ENCODE assay signal across 30 cellular contexts in the genomic region with DNA sequence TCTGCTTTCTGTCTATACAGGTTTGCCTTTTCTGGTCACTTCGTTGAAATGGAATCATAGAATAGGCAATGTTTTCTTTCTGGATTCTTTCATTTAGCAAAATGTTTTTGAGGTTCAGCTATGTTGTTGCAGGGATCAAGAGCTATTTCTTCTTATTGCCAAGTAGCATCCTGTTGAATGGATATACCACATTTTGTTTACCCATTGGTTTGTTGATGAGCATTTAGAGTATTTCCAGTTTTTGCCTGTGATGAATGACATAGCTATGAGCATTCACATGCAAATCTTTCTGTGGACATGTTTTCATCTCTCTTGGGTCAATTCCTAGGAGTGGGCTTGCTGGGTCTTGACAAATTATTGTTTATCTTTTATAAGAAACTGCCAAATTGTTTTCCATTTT.
"Had no signal": no experiment of that assay in that cellular context is flagged by ENCODE, and none has a peak within 500 bp of the region (broad histone marks: within the 10 kb centered on the region; RNA-seq: fewer than 3 reads in every experiment).

No MANE protein-coding gene starts in this region.

- H3K4me1 Mint-ChIP-seq: natural killer cell; stimulated activated memory B cell treated with anti-CD40 and anti-IgM and Interleukin-4, amounts not matched to agents 10 μg/mL and 1 μg/mL and 100 μg/mL, for 72 hours; stimulated activated naive CD8-positive, alpha-beta T cell treated with anti-CD3 and anti-CD28 coated beads, Interleukin-15, amount 100 ng/mL, for 72 hours had no signal

- H3K9ac ChIP-seq: neural progenitor cell, parathyroid adenoma had no signal

- H3K9me3 ChIP-seq: ovary, psoas muscle, right lobe of liver, sigmoid colon, suprapubic skin, testis, tibial artery, transverse colon, upper lobe of right lung, uterus had no signal

- ATAC-seq: natural killer cell; psoas muscle; right cardiac atrium; right lobe of liver; stimulated activated memory B cell treated with anti-CD40 and anti-IgM and Interleukin-4, amounts not matched to agents 10 μg/mL and 1 μg/mL and 100 μg/mL, for 72 hours; stimulated activated naive CD8-positive, alpha-beta T cell treated with anti-CD3 and anti-CD28 coated beads, Interleukin-15, amount 100 ng/mL, for 72 hours; stimulated activated naive CD8-positive, alpha-beta T cell treated with anti-CD3 and anti-CD28 coated beads, Interleukin-15, Interleukin-2, amounts not matched to agents 100 U/mL and 50 U/mL, for 24 hours; upper lobe of right lung had no signal

- H3K4me3 Mint-ChIP-seq: natural killer cell; nephron; neural progenitor cell; stimulated activated memory B cell treated with anti-CD40 and anti-IgM and Interleukin-4, amounts not matched to agents 10 μg/mL and 1 μg/mL and 100 μg/mL, for 72 hours; stimulated activated naive CD8-positive, alpha-beta T cell treated with anti-CD3 and anti-CD28 coated beads, Interleukin-15, amount 100 ng/mL, for 72 hours; type B pancreatic cell had no signal

- H3K79me2 ChIP-seq: parathyroid adenoma had no signal

- H3K36me3 ChIP-seq: neural progenitor cell, ovary, right lobe of liver, sigmoid colon, spleen, suprapubic skin, tibial artery, transverse colon, upper lobe of right lung, uterus had no signal

- H3K27me3 Mint-ChIP-seq: progenitor cell of endocrine pancreas; stimulated activated memory B cell treated with anti-CD40 and anti-IgM and Interleukin-4, amounts not matched to agents 10 μg/mL and 1 μg/mL and 100 μg/mL, for 72 hours had no signal

- H3K27me3 ChIP-seq: neural progenitor cell, ovary, right lobe of liver, sigmoid colon, testis, transverse colon, upper lobe of right lung, uterus had no signal

- H3K36me3 Mint-ChIP-seq: natural killer cell; neural progenitor cell; stimulated activated memory B cell treated with anti-CD40 and anti-IgM and Interleukin-4, amounts not matched to agents 10 μg/mL and 1 μg/mL and 100 μg/mL, for 72 hours; type B pancreatic cell had no signal

- H3K4me1 ChIP-seq: parathyroid adenoma, psoas muscle, right lobe of liver, spleen, suprapubic skin, testis, transverse colon, upper lobe of right lung, uterus had no signal

- DNase-seq: natural killer cell; occipital lobe; ovary; psoas muscle; right cardiac atrium; right lobe of liver; sigmoid colon; spleen; stimulated activated CD4-positive, alpha-beta T cell treated with anti-CD3 and anti-CD28 coated beads, Interleukin-12 subunit alpha, Interleukin-12 subunit beta, amount 100 ng/mL, for 4 hours; stimulated activated CD4-positive, alpha-beta T cell treated with anti-CD3 and anti-CD28 coated beads, Interleukin-1b, Interleukin-23, amount 100 ng/mL, for 48 hours; stimulated activated CD4-positive, alpha-beta T cell treated with anti-CD3 and anti-CD28 coated beads, Interleukin-4, amount 100 ng/mL, for 1 hour; stimulated activated CD4-positive, alpha-beta T cell treated with anti-CD3 and anti-CD28 coated beads, Interleukin-4, amount 100 ng/mL, for 4 hours; stimulated activated CD8-positive, alpha-beta memory T cell treated with anti-CD3 and anti-CD28 coated beads, Interleukin-4, amount 100 ng/mL, for 48 hours; stimulated activated naive CD4-positive, alpha-beta T cell; stimulated activated naive CD8-positive, alpha-beta T cell treated with anti-CD3 and anti-CD28 coated beads, Interleukin-15, amount 100 ng/mL, for 72 hours; stimulated activated naive CD8-positive, alpha-beta T cell treated with anti-CD3 and anti-CD28 coated beads, Interleukin-15, Interleukin-2, amounts not matched to agents 100 U/mL and 50 U/mL, for 24 hours; substantia nigra; testis; tibial artery; transverse colon; upper lobe of right lung; uterus had no signal

- H3K9me3 Mint-ChIP-seq: natural killer cell had no signal

- H3K27ac ChIP-seq: neural progenitor cell, ovary, parathyroid adenoma, psoas muscle, right lobe of liver, sigmoid colon, spleen, suprapubic skin, testis, tibial artery, transverse colon, upper lobe of right lung, uterus had no signal

- H3K27ac Mint-ChIP-seq: natural killer cell; nephron; neural progenitor cell; progenitor cell of endocrine pancreas; stimulated activated memory B cell treated with anti-CD40 and anti-IgM and Interleukin-4, amounts not matched to agents 10 μg/mL and 1 μg/mL and 100 μg/mL, for 72 hours; stimulated activated naive CD8-positive, alpha-beta T cell treated with anti-CD3 and anti-CD28 coated beads, Interleukin-15, amount 100 ng/mL, for 72 hours; type B pancreatic cell had no signal

- H3K4me2 ChIP-seq: neural progenitor cell, smooth muscle cell had no signal

- H3K4me3 ChIP-seq: neural progenitor cell, ovary, psoas muscle, right lobe of liver, sigmoid colon, smooth muscle cell, spleen, suprapubic skin, testis, tibial artery, transverse colon, upper lobe of right lung, uterus had no signal

- H2AFZ ChIP-seq: neural progenitor cell, parathyroid adenoma had no signal
